11 cellular contexts compared by ENCODE assay signal in genomic region chr17:47810901-47811635, GRCh38. TPM values are rescaled to one million over a fixed set of nuclear protein-coding genes. Genes with fewer than 3 reads are reported as not detected.
DNase-seq lines count a peak whose midpoint lies in the region; ATAC-seq and TF ChIP-seq lines count a peak whose summit lies in the region.
"Had no signal": no experiment of that assay in that cellular context is flagged by ENCODE, and none has a peak within 500 bp of the region (broad histone marks: within the 10 kb centered on the region; RNA-seq: fewer than 3 reads in every experiment).

No MANE protein-coding gene starts in this region.

- H3K27me3 Mint-ChIP-seq in CD4-positive, alpha-beta memory T cell = no peaks in the 10 kb centered on the region
- no peaks in the 10 kb centered on the region for H3K27me3 Mint-ChIP-seq in IgD-negative memory B cell
- H3K27me3 Mint-ChIP-seq: activated CD4-positive, alpha-beta T cell treated with anti-CD3 and anti-CD28 coated beads, Interleukin-2, amount 10 ng/mL, durations not matched to agents 7 days and 5 days; naive thymus-derived CD4-positive, alpha-beta T cell had no signal

- H2BK120ac ChIP-seq in neuronal stem cell (ENCODE audit: low read depth, low read length) = no peak overlapping the region

- peaks cover 54 to 82% of the 10 kb centered on the region in 2 donors for H3K36me3 Mint-ChIP-seq in CD4-positive, alpha-beta memory T cell
- peaks cover 8% of the 10 kb centered on the region for H3K36me3 Mint-ChIP-seq in IgD-negative memory B cell

- peak overlapping the region; percentile 46 for H2AK5ac ChIP-seq in neuronal stem cell (ENCODE audit: low read depth, low read length)

- H2AFZ ChIP-seq in neuronal stem cell (ENCODE audit: low read length) = no peak overlapping the region

- H3K9ac ChIP-seq in neuronal stem cell (ENCODE audit: low read depth, low read length, poor library complexity) = peak overlapping the region; percentile 9

- no peaks in the 10 kb centered on the region for H3K79me1 ChIP-seq in neuronal stem cell (ENCODE audit: low read depth, low read length)

- no peak overlapping the region for H2BK15ac ChIP-seq in neuronal stem cell (ENCODE audit: low read length)

- no peak overlapping the region for H3K23ac ChIP-seq in neuronal stem cell (ENCODE audit: low read depth, low read length, poor library complexity)

- no peaks in the 10 kb centered on the region for H3K27me3 ChIP-seq in CD4-positive, alpha-beta memory T cell (ENCODE audit: insufficient read depth, low read length)
- H3K27me3 ChIP-seq in neuronal stem cell (ENCODE audit: control insufficient read depth in 3 of 3, insufficient read depth in 3 of 3, low read depth in 1 of 3, low read length in 3 of 3) = no peaks in the 10 kb centered on the region

- no peaks in the 10 kb centered on the region for H3K4me1 ChIP-seq in CD4-positive, alpha-beta memory T cell (ENCODE audit: insufficient read depth, low read length)
- no peaks in the 10 kb centered on the region for H3K4me1 ChIP-seq in neuronal stem cell (ENCODE audit: control insufficient read depth in 2 of 2, insufficient read depth in 1 of 2, low read depth in 1 of 2, low read length in 2 of 2)

- H3K4me2 ChIP-seq in neuronal stem cell (ENCODE audit: insufficient read depth, low read length, poor library complexity, severe bottlenecking) = no peak overlapping the region

- H3K27ac ChIP-seq in CD4-positive, alpha-beta memory T cell (ENCODE audit: low read depth, low read length) = no peak overlapping the region
- H3K27ac ChIP-seq in coronary artery (no peak overlapping the region), neuronal stem cell (replicated peaks; ENCODE audit: low read length) (no peak overlapping the region)

- no peak overlapping the region for H2BK5ac ChIP-seq in neuronal stem cell (ENCODE audit: low read length)

- CTCF ChIA-PET in CD4-positive, alpha-beta memory T cell (lab: Charles Lee; ENCODE audit: partially characterized antibody) = no interaction called here

- peak overlapping the region; percentile 58 to 92 (median 75) for H3K27ac Mint-ChIP-seq in CD4-positive, alpha-beta memory T cell
- peak overlapping the region in 2 of 3 donors; percentile 46 to 90 for H3K27ac Mint-ChIP-seq in IgD-negative memory B cell
- H3K27ac Mint-ChIP-seq: activated CD4-positive, alpha-beta T cell treated with anti-CD3 and anti-CD28 coated beads, Interleukin-2, amount 10 ng/mL, durations not matched to agents 7 days and 5 days had no signal

- no peak for ATAC-seq in HG03139 (IDR thresholded peaks at IDR 0.05; ENCODE audit: unreplicated experiment)

- no peak overlapping the region for H4K91ac ChIP-seq in neuronal stem cell (ENCODE audit: low read depth, low read length, poor library complexity)

- no CpG with 5 or more reads among the region's 9 CpGs for WGBS in neuronal stem cell (ENCODE audit: extremely low coverage in 2 of 2, insufficient read length in 2 of 2, insufficient replicate concordance in 1 of 2), 2 donors

- no peak overlapping the region for H3K14ac ChIP-seq in neuronal stem cell (ENCODE audit: low read length)

- POLR2A ChIA-PET in CD4-positive, alpha-beta memory T cell (lab: Charles Lee; ENCODE audit: partially characterized antibody) = no interaction called here

- no peak for TF ChIP-seq CTCF in coronary artery (IDR thresholded peaks at IDR 0.05)

- no peaks in the 10 kb centered on the region for H3K9me3 ChIP-seq in CD4-positive, alpha-beta memory T cell (ENCODE audit: control insufficient read depth in 1 of 2, low read length in 2 of 2)
- H3K9me3 ChIP-seq in neuronal stem cell (replicated peaks in 1 of 2; ENCODE audit: control insufficient read depth in 2 of 2, insufficient read depth in 1 of 2, low read depth in 1 of 2, low read length in 2 of 2) = no peaks in the 10 kb centered on the region

- no peak overlapping the region for H3K4ac ChIP-seq in neuronal stem cell (ENCODE audit: low read length)

- no peak overlapping the region for H3K4me3 Mint-ChIP-seq in CD4-positive, alpha-beta memory T cell
- H3K4me3 Mint-ChIP-seq in IgD-negative memory B cell = no peak overlapping the region
- H3K4me3 Mint-ChIP-seq: activated CD4-positive, alpha-beta T cell treated with anti-CD3 and anti-CD28 coated beads, Interleukin-2, amount 10 ng/mL, durations not matched to agents 7 days and 5 days; naive thymus-derived CD4-positive, alpha-beta T cell had no signal

- no peak overlapping the region for H3K4me3 ChIP-seq in CD4-positive, alpha-beta memory T cell (ENCODE audit: low read length in 2 of 2)
- H3K4me3 ChIP-seq in coronary artery (no peak overlapping the region), neuronal stem cell (ENCODE audit: low read length in 2 of 2) (no peak overlapping the region)

- H3K4me1 Mint-ChIP-seq in CD4-positive, alpha-beta memory T cell = peaks cover 0 to 8% (median 2%) of the 10 kb centered on the region in 4 donors
- H3K4me1 Mint-ChIP-seq in IgD-negative memory B cell = no peaks in the 10 kb centered on the region
- H3K4me1 Mint-ChIP-seq: activated CD4-positive, alpha-beta T cell treated with anti-CD3 and anti-CD28 coated beads, Interleukin-2, amount 10 ng/mL, durations not matched to agents 7 days and 5 days had no signal

- H3K9me3 Mint-ChIP-seq in CD4-positive, alpha-beta memory T cell = no peaks in the 10 kb centered on the region
- no peaks in the 10 kb centered on the region for H3K9me3 Mint-ChIP-seq in IgD-negative memory B cell
- H3K9me3 Mint-ChIP-seq: activated CD4-positive, alpha-beta T cell treated with anti-CD3 and anti-CD28 coated beads, Interleukin-2, amount 10 ng/mL, durations not matched to agents 7 days and 5 days; naive thymus-derived CD4-positive, alpha-beta T cell had no signal

- no peak overlapping the region for H4K8ac ChIP-seq in neuronal stem cell (ENCODE audit: low read depth, low read length)

- no peak for DNase-seq in CD4-positive, alpha-beta memory T cell
- DNase-seq in coronary artery (ENCODE audit: low spot score) (peak; percentile 67), neuronal stem cell (ENCODE audit: low spot score) (no peak), GM19240 (ENCODE audit: insufficient read length, low spot score) (no peak), superior temporal gyrus (ENCODE audit: extremely low spot score) (no peak), COLO668 (lab: John Stamatoyannopoulos, UW; ENCODE audit: unreplicated experiment) (no peak)
- DNase-seq: activated CD4-positive, alpha-beta T cell treated with anti-CD3 and anti-CD28 coated beads, Interleukin-2, amount 10 ng/mL, durations not matched to agents 7 days and 5 days; naive thymus-derived CD4-positive, alpha-beta T cell; NCI-H1048 had no signal

- H2BK12ac ChIP-seq in neuronal stem cell (ENCODE audit: low read length) = no peak overlapping the region

- intact Hi-C loops in CD4-positive, alpha-beta memory T cell (cut with micrococcal nuclease) = no loop called here

- peaks cover 81% of the 10 kb centered on the region for H3K36me3 ChIP-seq in CD4-positive, alpha-beta memory T cell (ENCODE audit: insufficient read depth, low read length)
- peaks cover 14 to 30% of the 10 kb centered on the region in 2 donors for H3K36me3 ChIP-seq in neuronal stem cell (replicated peaks in 1 of 2; ENCODE audit: control insufficient read depth in 2 of 2, insufficient read depth in 2 of 2, low read length in 2 of 2)

- H3K18ac ChIP-seq in neuronal stem cell (ENCODE audit: low read length) = no peak overlapping the region

RNA-seq across cellular contexts. Expression of gene OSBPL7, which starts 10.5 kb away (rescaled TPM):
- total RNA-seq in CD4-positive, alpha-beta memory T cell = 10 to 100 TPM; 46.5 to 50.4 TPM
- 1 to 10 TPM; 1.6 to 7.9 TPM for polyA plus RNA-seq in CD4-positive, alpha-beta memory T cell
- polyA plus RNA-seq in IgD-negative memory B cell = 8.7 TPM
- 5.8 TPM for polyA plus RNA-seq in neuronal stem cell (2013, experiment 1 of 2)
- 5.3 TPM for polyA plus RNA-seq in neuronal stem cell (2013, experiment 2 of 2)

RNA-seq across cellular contexts. Expression of gene MRPL10, which starts 20.3 kb away (rescaled TPM):
- 10 to 100 TPM; 39.6 to 41.4 TPM for total RNA-seq in CD4-positive, alpha-beta memory T cell
- polyA plus RNA-seq in CD4-positive, alpha-beta memory T cell = 10 to 100 TPM; 45.9 to 69.6 TPM
- 36.2 TPM for polyA plus RNA-seq in IgD-negative memory B cell
- polyA plus RNA-seq in neuronal stem cell (2013, experiment 1 of 2) = 80.5 TPM
- 84.1 TPM for polyA plus RNA-seq in neuronal stem cell (2013, experiment 2 of 2)

RNA-seq across cellular contexts. Expression of gene LRRC46, which starts 20.4 kb away (rescaled TPM):
- under 1 TPM; 0.23 to 0.69 TPM for total RNA-seq in CD4-positive, alpha-beta memory T cell
- polyA plus RNA-seq in CD4-positive, alpha-beta memory T cell = not detected
- polyA plus RNA-seq in IgD-negative memory B cell = 0.90 TPM
- 0.17 TPM for polyA plus RNA-seq in neuronal stem cell (2013, experiment 1 of 2)
- 0.32 TPM for polyA plus RNA-seq in neuronal stem cell (2013, experiment 2 of 2)

RNA-seq across cellular contexts. Expression of gene SCRN2, which starts 30.0 kb away (rescaled TPM):
- total RNA-seq in CD4-positive, alpha-beta memory T cell = 10 to 100 TPM; 26.4 to 30.5 TPM
- 10 to 100 TPM; 15.7 to 19.5 TPM for polyA plus RNA-seq in CD4-positive, alpha-beta memory T cell
- 19.8 TPM for polyA plus RNA-seq in IgD-negative memory B cell
- polyA plus RNA-seq in neuronal stem cell (2013, experiment 1 of 2) = 37.2 TPM
- 36.3 TPM for polyA plus RNA-seq in neuronal stem cell (2013, experiment 2 of 2)

RNA-seq across cellular contexts. Expression of gene SP6, which starts 39.9 kb away (rescaled TPM):
- total RNA-seq in CD4-positive, alpha-beta memory T cell = not detected
- polyA plus RNA-seq in CD4-positive, alpha-beta memory T cell = not detected
- not detected for polyA plus RNA-seq in IgD-negative memory B cell
- polyA plus RNA-seq in neuronal stem cell (2013, experiment 1 of 2) = 0.24 TPM
- polyA plus RNA-seq in neuronal stem cell (2013, experiment 2 of 2) = 0.26 TPM
- total RNA-seq: activated CD4-positive, alpha-beta T cell treated with anti-CD3 and anti-CD28 coated beads, Interleukin-2, amount 10 ng/mL, durations not matched to agents 7 days and 5 days had no signal
